In the genomic region with DNA sequence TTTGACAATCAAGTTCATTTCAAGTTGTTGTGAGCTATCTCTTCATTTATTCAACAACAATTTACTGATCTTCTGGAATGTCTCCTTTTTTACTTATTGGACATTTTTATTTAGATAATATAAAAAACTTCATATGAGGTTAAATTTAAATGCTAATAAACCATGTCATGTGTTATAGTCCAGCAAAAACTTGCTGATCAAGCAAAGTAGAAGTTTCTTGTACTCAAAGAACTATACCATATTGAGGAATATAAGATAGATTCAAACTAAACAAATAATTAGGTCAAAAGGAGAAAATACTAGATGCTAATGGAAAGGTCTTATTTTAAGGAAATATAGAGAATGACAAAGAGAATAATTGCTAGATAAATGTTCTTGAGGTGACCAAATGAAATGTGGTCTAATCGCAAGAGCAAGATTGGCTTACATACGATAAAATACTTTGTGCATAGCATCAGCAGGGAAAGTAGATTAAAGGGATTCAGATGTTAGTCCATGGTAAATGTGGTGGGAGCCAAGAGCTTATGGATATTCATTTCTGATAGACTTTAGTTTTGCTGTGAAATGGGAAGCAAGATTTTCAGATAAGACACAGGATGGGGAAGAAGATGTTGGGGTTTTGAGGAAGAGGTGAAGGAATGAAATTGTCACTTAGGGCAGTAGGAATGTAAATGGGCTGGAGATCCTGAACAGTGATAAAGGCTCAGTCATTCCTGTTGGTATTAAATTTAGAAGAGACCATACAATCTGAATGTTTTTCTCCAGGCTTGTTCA, we compare ENCODE assay signal across 2 cellular contexts.
TF ChIP-seq lines count a peak whose summit lies in the region.

No MANE protein-coding gene starts in this region.

TF ChIP-seq in IMR-90, 13 proteins besides CTCF, POLR2A, EP300 and RAD21:
- TF ChIP-seq NFE2L2 (IDR thresholded peaks at IDR 0.05; ENCODE audit: low read depth, low read length): no peak
- peak; percentile 45; the same call in 1 of the 2 replicates for TF ChIP-seq MAFK (IDR thresholded peaks at IDR 0.05; ENCODE audit: low read depth, low read length)

TF ChIP-seq in SK-N-SH, 30 proteins besides CTCF, POLR2A, EP300 and RAD21:
- no peak for TF ChIP-seq ELF1 (IDR thresholded peaks at IDR 0.05)
- TF ChIP-seq GABPA (IDR thresholded peaks at IDR 0.05; ENCODE audit: low read depth): no peak
- no peak for TF ChIP-seq FOXJ3 (CRISPR knock-in tag; IDR thresholded peaks at IDR 0.05)
- no peak for TF ChIP-seq RCOR1 (IDR thresholded peaks at IDR 0.05; ENCODE audit: low read length)
- peak; percentile 85 for TF ChIP-seq TCF12 (IDR thresholded peaks at IDR 0.05)
- no peak for TF ChIP-seq MEF2A (IDR thresholded peaks at IDR 0.05; ENCODE audit: borderline replicate concordance, low read depth)
- TF ChIP-seq NFIC (IDR thresholded peaks at IDR 0.05; ENCODE audit: borderline replicate concordance): peak; percentile 58; the same call in 1 of the 2 replicates
- TF ChIP-seq, protein P1, sequence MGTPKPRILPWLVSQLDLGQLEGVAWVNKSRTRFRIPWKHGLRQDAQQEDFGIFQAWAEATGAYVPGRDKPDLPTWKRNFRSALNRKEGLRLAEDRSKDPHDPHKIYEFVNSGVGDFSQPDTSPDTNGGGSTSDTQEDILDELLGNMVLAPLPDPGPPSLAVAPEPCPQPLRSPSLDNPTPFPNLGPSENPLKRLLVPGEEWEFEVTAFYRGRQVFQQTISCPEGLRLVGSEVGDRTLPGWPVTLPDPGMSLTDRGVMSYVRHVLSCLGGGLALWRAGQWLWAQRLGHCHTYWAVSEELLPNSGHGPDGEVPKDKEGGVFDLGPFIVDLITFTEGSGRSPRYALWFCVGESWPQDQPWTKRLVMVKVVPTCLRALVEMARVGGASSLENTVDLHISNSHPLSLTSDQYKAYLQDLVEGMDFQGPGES (IDR thresholded peaks at IDR 0.05; ENCODE audit: low read depth, low read length): no peak
- TF ChIP-seq CHD2 (IDR thresholded peaks at IDR 0.05; ENCODE audit: low read length, partially characterized antibody): no peak
- TF ChIP-seq FOXM1 (IDR thresholded peaks at IDR 0.05; ENCODE audit: low read depth): peak; percentile 67; the same call in 1 of the 2 replicates
- TF ChIP-seq, protein P2, sequence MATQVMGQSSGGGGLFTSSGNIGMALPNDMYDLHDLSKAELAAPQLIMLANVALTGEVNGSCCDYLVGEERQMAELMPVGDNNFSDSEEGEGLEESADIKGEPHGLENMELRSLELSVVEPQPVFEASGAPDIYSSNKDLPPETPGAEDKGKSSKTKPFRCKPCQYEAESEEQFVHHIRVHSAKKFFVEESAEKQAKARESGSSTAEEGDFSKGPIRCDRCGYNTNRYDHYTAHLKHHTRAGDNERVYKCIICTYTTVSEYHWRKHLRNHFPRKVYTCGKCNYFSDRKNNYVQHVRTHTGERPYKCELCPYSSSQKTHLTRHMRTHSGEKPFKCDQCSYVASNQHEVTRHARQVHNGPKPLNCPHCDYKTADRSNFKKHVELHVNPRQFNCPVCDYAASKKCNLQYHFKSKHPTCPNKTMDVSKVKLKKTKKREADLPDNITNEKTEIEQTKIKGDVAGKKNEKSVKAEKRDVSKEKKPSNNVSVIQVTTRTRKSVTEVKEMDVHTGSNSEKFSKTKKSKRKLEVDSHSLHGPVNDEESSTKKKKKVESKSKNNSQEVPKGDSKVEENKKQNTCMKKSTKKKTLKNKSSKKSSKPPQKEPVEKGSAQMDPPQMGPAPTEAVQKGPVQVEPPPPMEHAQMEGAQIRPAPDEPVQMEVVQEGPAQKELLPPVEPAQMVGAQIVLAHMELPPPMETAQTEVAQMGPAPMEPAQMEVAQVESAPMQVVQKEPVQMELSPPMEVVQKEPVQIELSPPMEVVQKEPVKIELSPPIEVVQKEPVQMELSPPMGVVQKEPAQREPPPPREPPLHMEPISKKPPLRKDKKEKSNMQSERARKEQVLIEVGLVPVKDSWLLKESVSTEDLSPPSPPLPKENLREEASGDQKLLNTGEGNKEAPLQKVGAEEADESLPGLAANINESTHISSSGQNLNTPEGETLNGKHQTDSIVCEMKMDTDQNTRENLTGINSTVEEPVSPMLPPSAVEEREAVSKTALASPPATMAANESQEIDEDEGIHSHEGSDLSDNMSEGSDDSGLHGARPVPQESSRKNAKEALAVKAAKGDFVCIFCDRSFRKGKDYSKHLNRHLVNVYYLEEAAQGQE (IDR thresholded peaks at IDR 0.05; ENCODE audit: low read depth, low read length): no peak
- TF ChIP-seq YY1 (IDR thresholded peaks at IDR 0.05; ENCODE audit: low read depth): no peak
- TF ChIP-seq, protein P3, sequence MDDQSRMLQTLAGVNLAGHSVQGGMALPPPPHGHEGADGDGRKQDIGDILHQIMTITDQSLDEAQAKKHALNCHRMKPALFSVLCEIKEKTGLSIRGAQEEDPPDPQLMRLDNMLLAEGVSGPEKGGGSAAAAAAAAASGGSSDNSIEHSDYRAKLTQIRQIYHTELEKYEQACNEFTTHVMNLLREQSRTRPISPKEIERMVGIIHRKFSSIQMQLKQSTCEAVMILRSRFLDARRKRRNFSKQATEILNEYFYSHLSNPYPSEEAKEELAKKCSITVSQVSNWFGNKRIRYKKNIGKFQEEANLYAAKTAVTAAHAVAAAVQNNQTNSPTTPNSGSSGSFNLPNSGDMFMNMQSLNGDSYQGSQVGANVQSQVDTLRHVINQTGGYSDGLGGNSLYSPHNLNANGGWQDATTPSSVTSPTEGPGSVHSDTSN (IDR thresholded peaks at IDR 0.05): peak; percentile 45
- TF ChIP-seq, protein P4, sequence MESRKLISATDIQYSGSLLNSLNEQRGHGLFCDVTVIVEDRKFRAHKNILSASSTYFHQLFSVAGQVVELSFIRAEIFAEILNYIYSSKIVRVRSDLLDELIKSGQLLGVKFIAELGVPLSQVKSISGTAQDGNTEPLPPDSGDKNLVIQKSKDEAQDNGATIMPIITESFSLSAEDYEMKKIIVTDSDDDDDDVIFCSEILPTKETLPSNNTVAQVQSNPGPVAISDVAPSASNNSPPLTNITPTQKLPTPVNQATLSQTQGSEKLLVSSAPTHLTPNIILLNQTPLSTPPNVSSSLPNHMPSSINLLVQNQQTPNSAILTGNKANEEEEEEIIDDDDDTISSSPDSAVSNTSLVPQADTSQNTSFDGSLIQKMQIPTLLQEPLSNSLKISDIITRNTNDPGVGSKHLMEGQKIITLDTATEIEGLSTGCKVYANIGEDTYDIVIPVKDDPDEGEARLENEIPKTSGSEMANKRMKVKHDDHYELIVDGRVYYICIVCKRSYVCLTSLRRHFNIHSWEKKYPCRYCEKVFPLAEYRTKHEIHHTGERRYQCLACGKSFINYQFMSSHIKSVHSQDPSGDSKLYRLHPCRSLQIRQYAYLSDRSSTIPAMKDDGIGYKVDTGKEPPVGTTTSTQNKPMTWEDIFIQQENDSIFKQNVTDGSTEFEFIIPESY (IDR thresholded peaks at IDR 0.05; ENCODE audit: borderline replicate concordance, low read depth): no peak
- TF ChIP-seq SIN3A (IDR thresholded peaks at IDR 0.05; ENCODE audit: borderline replicate concordance, low read depth, low read length): no peak
- TF ChIP-seq POLR2AphosphoS5 (IDR thresholded peaks at IDR 0.05; ENCODE audit: low read depth, low read length): peak; percentile 29; the same call in 1 of the 2 replicates
- TF ChIP-seq RFX5 (IDR thresholded peaks at IDR 0.05; ENCODE audit: low read length): no peak
- no peak for TF ChIP-seq EZH2phosphoT487 (IDR thresholded peaks at IDR 0.05; ENCODE audit: borderline replicate concordance, low read depth)
- TF ChIP-seq RXRA (IDR thresholded peaks at IDR 0.05; ENCODE audit: borderline replicate concordance, low read depth): peak; percentile 66; the same call in 1 of the 2 replicates
- peak; percentile 81 for TF ChIP-seq JUND (IDR thresholded peaks at IDR 0.05)
- TF ChIP-seq FOSL2 (IDR thresholded peaks at IDR 0.05; ENCODE audit: borderline replicate concordance, low read depth): peak; percentile 38; the same call in 1 of the 2 replicates
- no peak for TF ChIP-seq TAF1 (IDR thresholded peaks at IDR 0.05; ENCODE audit: borderline replicate concordance, low read depth, low read length)
- TF ChIP-seq TEAD4 (IDR thresholded peaks at IDR 0.05; ENCODE audit: borderline replicate concordance, insufficient read depth): peak; percentile 90; the same call in 1 of the 2 replicates
- no peak for TF ChIP-seq GATA2 (CRISPR knock-in tag; IDR thresholded peaks at IDR 0.05)
- TF ChIP-seq, protein P5, sequence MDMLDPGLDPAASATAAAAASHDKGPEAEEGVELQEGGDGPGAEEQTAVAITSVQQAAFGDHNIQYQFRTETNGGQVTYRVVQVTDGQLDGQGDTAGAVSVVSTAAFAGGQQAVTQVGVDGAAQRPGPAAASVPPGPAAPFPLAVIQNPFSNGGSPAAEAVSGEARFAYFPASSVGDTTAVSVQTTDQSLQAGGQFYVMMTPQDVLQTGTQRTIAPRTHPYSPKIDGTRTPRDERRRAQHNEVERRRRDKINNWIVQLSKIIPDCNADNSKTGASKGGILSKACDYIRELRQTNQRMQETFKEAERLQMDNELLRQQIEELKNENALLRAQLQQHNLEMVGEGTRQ (IDR thresholded peaks at IDR 0.05; ENCODE audit: borderline replicate concordance, low read depth, low read length): no peak
- no peak for TF ChIP-seq NRF1 (IDR thresholded peaks at IDR 0.05; ENCODE audit: low read depth, low read length)
- no peak for TF ChIP-seq MXI1 (IDR thresholded peaks at IDR 0.05; ENCODE audit: low read depth, low read length)
- no peak for TF ChIP-seq SMC3 (IDR thresholded peaks at IDR 0.05; ENCODE audit: low read depth, low read length)
- TF ChIP-seq, protein P6, sequence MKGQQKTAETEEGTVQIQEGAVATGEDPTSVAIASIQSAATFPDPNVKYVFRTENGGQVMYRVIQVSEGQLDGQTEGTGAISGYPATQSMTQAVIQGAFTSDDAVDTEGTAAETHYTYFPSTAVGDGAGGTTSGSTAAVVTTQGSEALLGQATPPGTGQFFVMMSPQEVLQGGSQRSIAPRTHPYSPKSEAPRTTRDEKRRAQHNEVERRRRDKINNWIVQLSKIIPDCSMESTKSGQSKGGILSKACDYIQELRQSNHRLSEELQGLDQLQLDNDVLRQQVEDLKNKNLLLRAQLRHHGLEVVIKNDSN (IDR thresholded peaks at IDR 0.05; ENCODE audit: borderline replicate concordance, low read depth): no peak
- TF ChIP-seq, protein P7, sequence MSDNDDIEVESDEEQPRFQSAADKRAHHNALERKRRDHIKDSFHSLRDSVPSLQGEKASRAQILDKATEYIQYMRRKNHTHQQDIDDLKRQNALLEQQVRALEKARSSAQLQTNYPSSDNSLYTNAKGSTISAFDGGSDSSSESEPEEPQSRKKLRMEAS (IDR thresholded peaks at IDR 0.05; ENCODE audit: low read depth): no peak
